ENCODE assay signal across 8 cellular contexts in genomic region chr15:56428821-56429458, GRCh38. TPM values are rescaled to one million over a fixed set of nuclear protein-coding genes. Genes with fewer than 3 reads are reported as not detected.
DNase-seq lines count a peak whose midpoint lies in the region; ATAC-seq and TF ChIP-seq lines count a peak whose summit lies in the region.

No MANE protein-coding gene starts in this region.

- intact Hi-C loops in posterior vena cava (cut with DNase I), result no loop called here
- intact Hi-C loops in activated CD4-positive, alpha-beta T cell treated with anti-CD3 and anti-CD28 coated beads, Interleukin-2, amount 10 ng/mL, durations not matched to agents 24 days and 14 days (cut with micrococcal nuclease), result loop anchor here (1.0 kb wide), 1 partner anchor 183 kb away; no protein-coding TSS in a partner anchor

- peaks cover 9% of the 10 kb centered on the region; the same call in 1 of the 2 replicates for H3K9me3 ChIP-seq in OCI-LY3 (ENCODE audit: insufficient read depth, low read length)

- H3K36me3 ChIP-seq in OCI-LY3 (replicated peaks; ENCODE audit: low read depth, low read length), result peaks cover 45% of the 10 kb centered on the region

- no peak overlapping the region for H3K4me3 ChIP-seq in OCI-LY3 (ENCODE audit: low read length)

- H3K4me2 ChIP-seq in OCI-LY3 (ENCODE audit: low read length), result no peak overlapping the region

- no peaks in the 10 kb centered on the region for H3K79me2 ChIP-seq in OCI-LY3 (ENCODE audit: low read length)

- H3K9ac ChIP-seq in OCI-LY3 (ENCODE audit: low read length), result no peak overlapping the region

- H2AFZ ChIP-seq in OCI-LY3 (ENCODE audit: low read depth, low read length), result no peak overlapping the region

- TF ChIP-seq POLR2A in erythroblast (IDR thresholded peaks at IDR 0.05; ENCODE audit: low read length), result no peak

- peak; percentile 49 for DNase-seq in GM03348 (ENCODE audit: low spot score)
- peak; percentile 48 to 63 for DNase-seq in erythroblast (lab: John Stamatoyannopoulos, UW)
- no peak for DNase-seq in progenitor cell of endocrine pancreas (ENCODE audit: low spot score, unreplicated experiment)
- DNase-seq in posterior vena cava (ENCODE audit: low spot score), result no peak
- no peak for DNase-seq in activated CD4-positive, alpha-beta T cell treated with anti-CD3 and anti-CD28 coated beads, Interleukin-2, amount 10 ng/mL, durations not matched to agents 24 days and 14 days

- no peaks in the 10 kb centered on the region for H3K4me1 Mint-ChIP-seq in progenitor cell of endocrine pancreas (ENCODE audit: low read depth)
- no peaks in the 10 kb centered on the region for H3K4me1 Mint-ChIP-seq in activated CD4-positive, alpha-beta T cell treated with anti-CD3 and anti-CD28 coated beads, Interleukin-2, amount 10 ng/mL, durations not matched to agents 24 days and 14 days

- H3K4me1 ChIP-seq in OCI-LY3 (ENCODE audit: low read length), result no peaks in the 10 kb centered on the region

- H3K27ac ChIP-seq in OCI-LY3 (ENCODE audit: low read length), result no peak overlapping the region

- H3K4me3 Mint-ChIP-seq in progenitor cell of endocrine pancreas (ENCODE audit: low read depth), result no peak overlapping the region
- no peak overlapping the region for H3K4me3 Mint-ChIP-seq in activated CD4-positive, alpha-beta T cell treated with anti-CD3 and anti-CD28 coated beads, Interleukin-2, amount 10 ng/mL, durations not matched to agents 24 days and 14 days

- peak; percentile 74 for TF ChIP-seq CTCF in OCI-LY3 (IDR thresholded peaks at IDR 0.05; ENCODE audit: low read depth, low read length)
- TF ChIP-seq CTCF in progenitor cell of endocrine pancreas (IDR thresholded peaks at IDR 0.05; ENCODE audit: unreplicated experiment), result peak; percentile 66

- H3K27me3 ChIP-seq in OCI-LY3 (ENCODE audit: low read depth, low read length), result no peaks in the 10 kb centered on the region

- H3K27me3 Mint-ChIP-seq in progenitor cell of endocrine pancreas, result no peaks in the 10 kb centered on the region
- H3K27me3 Mint-ChIP-seq in activated CD4-positive, alpha-beta T cell treated with anti-CD3 and anti-CD28 coated beads, Interleukin-2, amount 10 ng/mL, durations not matched to agents 24 days and 14 days, result peaks cover 2% of the 10 kb centered on the region

- no peaks in the 10 kb centered on the region for H4K20me1 ChIP-seq in OCI-LY3 (ENCODE audit: insufficient read depth, low read length)

- peak; percentile 54 for ATAC-seq in HG03103 (IDR thresholded peaks at IDR 0.05; ENCODE audit: low read depth, unreplicated experiment)
- ATAC-seq in HG02852 (IDR thresholded peaks at IDR 0.05; ENCODE audit: unreplicated experiment), result no peak

- no peaks in the 10 kb centered on the region for H3K9me3 Mint-ChIP-seq in progenitor cell of endocrine pancreas (ENCODE audit: low read depth)
- H3K9me3 Mint-ChIP-seq in activated CD4-positive, alpha-beta T cell treated with anti-CD3 and anti-CD28 coated beads, Interleukin-2, amount 10 ng/mL, durations not matched to agents 24 days and 14 days, result no peaks in the 10 kb centered on the region

- H3K27ac Mint-ChIP-seq in progenitor cell of endocrine pancreas, result no peak overlapping the region
- no peak overlapping the region for H3K27ac Mint-ChIP-seq in activated CD4-positive, alpha-beta T cell treated with anti-CD3 and anti-CD28 coated beads, Interleukin-2, amount 10 ng/mL, durations not matched to agents 24 days and 14 days

- H3K36me3 Mint-ChIP-seq in progenitor cell of endocrine pancreas (ENCODE audit: insufficient read depth), result peaks cover 14% of the 10 kb centered on the region
- H3K36me3 Mint-ChIP-seq in activated CD4-positive, alpha-beta T cell treated with anti-CD3 and anti-CD28 coated beads, Interleukin-2, amount 10 ng/mL, durations not matched to agents 24 days and 14 days (ENCODE audit: low read depth), result no peaks in the 10 kb centered on the region

RNA-seq across cellular contexts. Expression of gene MNS1, which starts 36.0 kb away (rescaled TPM):
- total RNA-seq in progenitor cell of endocrine pancreas (4.5 and 4.8 TPM in 2 replicates), posterior vena cava (1 to 10 TPM; 1.5 to 2.2 TPM)
- total RNA-seq in activated CD4-positive, alpha-beta T cell treated with anti-CD3 and anti-CD28 coated beads, Interleukin-2, amount 10 ng/mL, durations not matched to agents 24 days and 14 days, result 0.45 and 0.86 TPM in 2 replicates

Comparison
In these comparisons a context has a peak if more than half of its experiments do, and no peak if none do; other contexts are left out.
1. DNase-seq: peak in GM03348 (single experiment) and erythroblast (2 of 2); none in progenitor cell of endocrine pancreas (single experiment), posterior vena cava (single experiment) and activated CD4-positive, alpha-beta T cell treated with anti-CD3 and anti-CD28 coated beads, Interleukin-2, amount 10 ng/mL, durations not matched to agents 24 days and 14 days (single experiment).